Comparison of ENCODE assay signal across 20 cellular contexts in genomic region chr10:124325998-124326636, GRCh38.
"Had no signal": no experiment of that assay in that cellular context is flagged by ENCODE, and none has a peak within 500 bp of the region (broad histone marks: within the 10 kb centered on the region; RNA-seq: fewer than 3 reads in every experiment).

No MANE protein-coding gene starts in this region.

- H2AFZ ChIP-seq: parathyroid adenoma had no signal

- H3K27me3 ChIP-seq: cardiac muscle cell, neutrophil, right lobe of liver, upper lobe of left lung had no signal

- H3K9me3 Mint-ChIP-seq: activated naive CD4-positive, alpha-beta T cell treated with anti-CD3 and anti-CD28 coated beads for 36 hours; natural killer cell treated with Interleukin-12 subunit alpha and Interleukin-12 subunit beta and Interleukin-15 and Interleukin-18, amount 100 ng/mL, for 72 hours; stimulated activated naive B cell treated with anti-CD40 and anti-IgM and Interleukin-4, amounts not matched to agents 10 μg/mL and 1 μg/mL and 100 μg/mL, for 72 hours had no signal

- H3K27ac ChIP-seq: cardiac muscle cell, left ventricle myocardium inferior, neutrophil, parathyroid adenoma, right lobe of liver, SK-N-MC, upper lobe of left lung had no signal

- ATAC-seq: activated CD8-positive, alpha-beta T cell treated with anti-CD3 and anti-CD28 coated beads for 36 hours; right lobe of liver; stimulated activated naive B cell treated with anti-CD40 and anti-IgM and Interleukin-4, amounts not matched to agents 10 μg/mL and 1 μg/mL and 100 μg/mL, for 72 hours; T-helper 17 cell had no signal

- H3K9me3 ChIP-seq: neutrophil, right lobe of liver, upper lobe of left lung had no signal

- H3K36me3 Mint-ChIP-seq: natural killer cell treated with Interleukin-12 subunit alpha and Interleukin-12 subunit beta and Interleukin-15 and Interleukin-18, amount 100 ng/mL, for 72 hours had no signal

- H3K9ac ChIP-seq: parathyroid adenoma had no signal

- H3K4me1 Mint-ChIP-seq: activated B cell treated with CpG ODN at 0.5 μM for 24 hours; stimulated activated naive B cell treated with anti-CD40 and anti-IgM and Interleukin-4, amounts not matched to agents 10 μg/mL and 1 μg/mL and 100 μg/mL, for 72 hours; T-helper 17 cell had no signal

- H3K4me3 ChIP-seq: cardiac muscle cell, left ventricle myocardium inferior, right lobe of liver, SK-N-MC, upper lobe of left lung had no signal

- H3K4me1 ChIP-seq: left ventricle myocardium inferior, parathyroid adenoma, right lobe of liver, upper lobe of left lung had no signal

- H3K4me3 Mint-ChIP-seq: activated B cell treated with CpG ODN at 0.5 μM for 24 hours; activated CD8-positive, alpha-beta T cell treated with anti-CD3 and anti-CD28 coated beads for 36 hours; activated naive CD4-positive, alpha-beta T cell treated with anti-CD3 and anti-CD28 coated beads for 36 hours; natural killer cell treated with Interleukin-12 subunit alpha and Interleukin-12 subunit beta and Interleukin-15 and Interleukin-18, amount 100 ng/mL, for 72 hours; stimulated activated naive B cell treated with anti-CD40 and anti-IgM and Interleukin-4, amounts not matched to agents 10 μg/mL and 1 μg/mL and 100 μg/mL, for 72 hours; T-helper 17 cell had no signal

- DNase-seq: activated B cell treated with CpG ODN at 0.5 μM for 24 hours; activated CD4-positive, alpha-beta T cell treated with anti-CD3 and anti-CD28 coated beads for 48 hours; activated CD8-positive, alpha-beta T cell treated with anti-CD3 and anti-CD28 coated beads for 36 hours; activated naive CD4-positive, alpha-beta T cell treated with anti-CD3 and anti-CD28 coated beads for 36 hours; effector CD4-positive, alpha-beta T cell; erythroblast; foreskin melanocyte; left ventricle myocardium inferior; small intestine; stimulated activated CD4-positive, alpha-beta T cell treated with anti-CD3 and anti-CD28 coated beads, Interleukin-15, amount 100 ng/mL, for 24 hours; stimulated activated naive B cell treated with anti-CD40 and anti-IgM and Interleukin-4, amounts not matched to agents 10 μg/mL and 1 μg/mL and 100 μg/mL, for 72 hours; SW 1271; T-helper 17 cell; upper lobe of left lung had no signal

- H3K27ac Mint-ChIP-seq: activated B cell treated with CpG ODN at 0.5 μM for 24 hours; activated CD8-positive, alpha-beta T cell treated with anti-CD3 and anti-CD28 coated beads for 36 hours; activated naive CD4-positive, alpha-beta T cell treated with anti-CD3 and anti-CD28 coated beads for 36 hours; natural killer cell treated with Interleukin-12 subunit alpha and Interleukin-12 subunit beta and Interleukin-15 and Interleukin-18, amount 100 ng/mL, for 72 hours; stimulated activated naive B cell treated with anti-CD40 and anti-IgM and Interleukin-4, amounts not matched to agents 10 μg/mL and 1 μg/mL and 100 μg/mL, for 72 hours; T-helper 17 cell had no signal

- H3K36me3 ChIP-seq: cardiac muscle cell, left ventricle myocardium inferior, neutrophil, right lobe of liver, upper lobe of left lung had no signal
